ENCODE assay signal across 6 cellular contexts in the genomic region with DNA sequence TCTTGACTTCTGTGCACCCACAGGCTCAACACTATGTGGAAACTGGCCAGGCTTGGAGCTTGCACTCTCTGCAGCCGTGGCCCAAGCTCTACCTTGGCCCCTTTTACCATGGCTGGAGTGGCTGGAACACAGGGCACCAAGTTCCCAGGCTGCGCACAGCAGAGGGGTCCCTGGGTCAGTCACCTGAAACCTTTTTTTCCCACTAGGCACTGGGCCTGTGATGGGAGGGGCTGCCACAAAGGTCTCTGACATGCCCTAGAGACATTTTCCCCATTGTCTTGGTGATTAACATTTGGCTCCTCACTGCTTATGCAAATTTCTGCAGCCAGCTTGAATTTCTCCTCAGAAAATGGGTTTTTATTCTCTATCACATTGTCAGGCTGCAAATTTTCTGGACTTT. TPM values are rescaled to one million over a fixed set of nuclear protein-coding genes. Genes with fewer than 3 reads are reported as not detected.
DNase-seq lines count a peak whose midpoint lies in the region; ATAC-seq, FAIRE-seq and TF ChIP-seq lines count a peak whose summit lies in the region.
"Not testable (repeated sequence)": the region's sequence is repeated elsewhere in the genome, so short reads cannot be mapped to it uniquely, and the experiment has no call there.

No MANE protein-coding gene starts in this region.

- not testable (repeated sequence) for H4K20me1 ChIP-seq in HepG2 (ENCODE audit: insufficient read depth, low read length)

- peaks cover 78% of the 10 kb centered on the region for H3K4me1 Mint-ChIP-seq in WTC11

- not testable (repeated sequence) for TF ChIP-seq POLR2A in HepG2 (IDR thresholded peaks at IDR 0.05; ENCODE audit: insufficient read depth in 1 of 2, low read depth in 2 of 2, low read length in 2 of 2)

- H3K27me3 ChIP-seq in H7 (ENCODE audit: control insufficient read depth, insufficient read depth, low read length); HUES6 (ENCODE audit: control insufficient read depth, insufficient read depth, low read length); iPS-20b (ENCODE audit: insufficient read depth, low read length); HepG2 (ENCODE audit: control insufficient read depth in 1 of 2, insufficient read depth in 2 of 2, low read length in 2 of 2): not testable (repeated sequence)

- not testable (repeated sequence) for H3K4me3 ChIP-seq in H7 (ENCODE audit: insufficient read depth, low read depth, low read length); HepG2 (replicated peaks in 1 of 3; ENCODE audit: insufficient read depth in 1 of 3, low read depth in 2 of 3, low read length in 3 of 3)
- H3K4me3 ChIP-seq in HUES6 (ENCODE audit: low read depth, low read length): peak overlapping the region; percentile 42
- peak overlapping the region; percentile 47; the same call in 1 of the 2 replicates for H3K4me3 ChIP-seq in iPS-20b (ENCODE audit: low read length)

- not testable (repeated sequence) for H3K27me3 Mint-ChIP-seq in WTC11 (ENCODE audit: low read depth)

- H3K27ac Mint-ChIP-seq in WTC11: peak overlapping the region; percentile 98

- intact Hi-C loops in HepG2 (cut with micrococcal nuclease; ENCODE audit: unreplicated experiment): not testable (repeated sequence)

- peak; percentile 89 for ATAC-seq in WTC11
- ATAC-seq in HepG2: peak; percentile 39; the same call in 2 of the 3 replicates

- TF ChIP-seq RAD21 in HepG2 (CRISPR knock-in tag; IDR thresholded peaks at IDR 0.05): not testable (repeated sequence)

- BruUV-seq in HepG2 (replicated peaks; lab: Mats Ljungman, UMichigan): not testable (repeated sequence)

- H3K9me3 ChIP-seq in HUES6 (ENCODE audit: control insufficient read depth, insufficient read depth, low read depth, low read length); iPS-20b (ENCODE audit: insufficient read depth, low read depth, low read length); HepG2 (ENCODE audit: low read length): not testable (repeated sequence)

- peak overlapping the region; percentile 57 for H3K9ac ChIP-seq in HUES6 (ENCODE audit: low read length)
- H3K9ac ChIP-seq in iPS-20b (ENCODE audit: low read depth, low read length): peak overlapping the region; percentile 60; the same call in 1 of the 2 replicates
- not testable (repeated sequence) for H3K9ac ChIP-seq in HepG2 (ENCODE audit: insufficient read depth, low read depth, low read length)

- WGBS in HepG2 (ENCODE audit: low lambda C conversion rate): 92% methylated on average over 2 of the region's 2 CpGs

- DNase-seq in H7 (peak; percentile 33), WTC11 (ENCODE audit: low spot score) (peak; percentile 81), iPS DF 19.7 (ENCODE audit: low read depth, low spot score) (peak; percentile 45)
- not testable (repeated sequence) for DNase-seq in HepG2 (ENCODE audit: low spot score)

- POLR2A ChIA-PET in WTC11 (lab: Charles Lee): not testable (repeated sequence)
- POLR2A ChIA-PET in HepG2 (lab: Yijun Ruan, JAX): interaction anchor here (1.3 to 3.5 kb wide), 2 partner anchors 9 to 94 kb away, joined by 3 to 24 read pairs; partner anchors contain the start of gene INO80C

- FAIRE-seq in HepG2 (lab: Jason Lieb, UNC): not testable (repeated sequence)

- not testable (repeated sequence) for TF ChIP-seq CTCF in WTC11 (IDR thresholded peaks at IDR 0.05); HepG2 (CRISPR knock-in tag; IDR thresholded peaks at IDR 0.05)

- peak overlapping the region; percentile 55 for H3K4me3 Mint-ChIP-seq in WTC11

- H3K9me3 Mint-ChIP-seq in WTC11: not testable (repeated sequence)

- peaks cover 11% of the 10 kb centered on the region for H3K36me3 Mint-ChIP-seq in WTC11

- not testable (repeated sequence) for H3K36me3 ChIP-seq in H7 (replicated peaks; ENCODE audit: control insufficient read depth, insufficient read depth, low read length); HUES6 (ENCODE audit: control insufficient read depth, insufficient read depth, low read length); iPS-20b (ENCODE audit: insufficient read depth, low read depth, low read length); HepG2 (replicated peaks in 1 of 2; ENCODE audit: control insufficient read depth in 1 of 2, insufficient read depth in 2 of 2, low read length in 2 of 2)

- peak overlapping the region; percentile 85; the same call in 1 of the 2 replicates for H3K27ac ChIP-seq in HUES6 (ENCODE audit: low read depth, low read length)
- H3K27ac ChIP-seq in iPS-20b (ENCODE audit: low read length): peak overlapping the region; percentile 29
- not testable (repeated sequence) for H3K27ac ChIP-seq in HepG2 (ENCODE audit: extremely low read length, insufficient read depth, low read length)

- CTCF ChIA-PET in WTC11 (lab: Charles Lee): interaction anchor here (0.8 kb wide), 1 partner anchor 18 kb away, joined by 3 read pairs; no protein-coding TSS in a partner anchor
- CTCF ChIA-PET in HepG2 (lab: Yijun Ruan, JAX; ENCODE audit: low intra/inter-chr PET ratio, low total read pairs): not testable (repeated sequence)

- H2AFZ ChIP-seq in HepG2 (ENCODE audit: low read length): not testable (repeated sequence)

- H3K4me1 ChIP-seq in HUES6 (ENCODE audit: control insufficient read depth, insufficient read depth, low read length) (peaks cover 44% of the 10 kb centered on the region), iPS-20b (ENCODE audit: insufficient read depth, low read length) (peaks cover 38% of the 10 kb centered on the region), HepG2 (ENCODE audit: insufficient read depth, low read length) (peaks cover 54% of the 10 kb centered on the region)

- H3K79me2 ChIP-seq in HepG2 (ENCODE audit: insufficient read depth, low read length): peaks cover 22% of the 10 kb centered on the region

- not testable (repeated sequence) for H3K4me2 ChIP-seq in HepG2 (ENCODE audit: low read depth, low read length)

- in situ Hi-C loops in HepG2 (cut with HindIII; ENCODE audit: extremely low pct_ligation_motif_present, low pct_unique_long_range_greater_than_20kb): not testable (repeated sequence)

- not testable (repeated sequence) for TF ChIP-seq EP300 in HepG2 (IDR thresholded peaks at IDR 0.05; ENCODE audit: low read depth in 2 of 2, low read length in 2 of 2); HepG2 (CRISPR knock-in tag; IDR thresholded peaks at IDR 0.05; ENCODE audit: borderline replicate concordance)

TF ChIP-seq in WTC11, 78 proteins besides CTCF, POLR2A, EP300 and RAD21:
- TF ChIP-seq, protein P1, sequence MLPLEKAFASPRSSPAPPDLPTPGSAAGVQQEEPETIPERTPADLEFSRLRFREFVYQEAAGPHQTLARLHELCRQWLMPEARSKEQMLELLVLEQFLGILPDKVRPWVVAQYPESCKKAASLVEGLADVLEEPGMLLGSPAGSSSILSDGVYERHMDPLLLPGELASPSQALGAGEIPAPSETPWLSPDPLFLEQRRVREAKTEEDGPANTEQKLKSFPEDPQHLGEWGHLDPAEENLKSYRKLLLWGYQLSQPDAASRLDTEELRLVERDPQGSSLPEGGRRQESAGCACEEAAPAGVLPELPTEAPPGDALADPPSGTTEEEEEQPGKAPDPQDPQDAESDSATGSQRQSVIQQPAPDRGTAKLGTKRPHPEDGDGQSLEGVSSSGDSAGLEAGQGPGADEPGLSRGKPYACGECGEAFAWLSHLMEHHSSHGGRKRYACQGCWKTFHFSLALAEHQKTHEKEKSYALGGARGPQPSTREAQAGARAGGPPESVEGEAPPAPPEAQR (CRISPR knock-in tag; IDR thresholded peaks at IDR 0.05): 0 out of 2 replicates have a peak, but pooled peaks have one; percentile 39

RNA-seq across cellular contexts. Expression of gene INO80C, which starts 9.4 kb away (rescaled TPM):
- 12.9 and 18.0 TPM in 2 replicates for total RNA-seq in H7 (2014; rRNA removed; shearing (Covaris generic))
- total RNA-seq in WTC11 (2021) (42.3 to 49.4 TPM (median 45.6 TPM) in 3 replicates), HepG2 (2016; rRNA removed; fragmentation: Illumina TruSeq; extraction: Trizol) (8.2 and 10.8 TPM in 2 replicates)
- 5.2 and 7.5 TPM in 2 replicates for total RNA-seq in HepG2 (2016; cell fraction: cytosol; rRNA removed; fragmentation: Illumina TruSeq; extraction: Trizol; ENCODE audit: low read depth)
- total RNA-seq in HepG2 (2016; cell fraction: insoluble cytoplasmic fraction; rRNA removed; fragmentation: Illumina TruSeq; extraction: Trizol): 6.6 and 9.8 TPM in 2 replicates
- total RNA-seq in HepG2 (2016; cell fraction: membrane; rRNA removed; fragmentation: Illumina TruSeq; extraction: Trizol): 4.8 and 6.6 TPM in 2 replicates
- 11.1 and 13.4 TPM in 2 replicates for total RNA-seq in HepG2 (2016; cell fraction: nucleus; rRNA removed; fragmentation: Illumina TruSeq; extraction: Trizol)
- polyA plus RNA-seq in HepG2 (2011; rRNA removed): 15.4 and 20.5 TPM in 2 replicates
- polyA plus RNA-seq in HepG2 (2011; cell fraction: cytosol; rRNA removed): 17.9 and 18.5 TPM in 2 replicates
- polyA plus RNA-seq in HepG2 (2011; cell fraction: nucleus; rRNA removed): 14.5 and 18.5 TPM in 2 replicates
- polyA plus RNA-seq in HepG2 (2012): 17.4 and 24.1 TPM in 2 replicates
- 8.6 and 12.5 TPM in 2 replicates for polyA plus RNA-seq in HepG2 (2016; cell fraction: cytosol; fragmentation: Illumina TruSeq; extraction: Trizol; ENCODE audit: low read depth)
- polyA plus RNA-seq in HepG2 (2016; cell fraction: insoluble cytoplasmic fraction; fragmentation: Illumina TruSeq; extraction: Trizol; ENCODE audit: low read depth): 40.1 and 41.8 TPM in 2 replicates
- 13.6 and 13.7 TPM in 2 replicates for polyA plus RNA-seq in HepG2 (2016; cell fraction: membrane; fragmentation: Illumina TruSeq; extraction: Trizol; ENCODE audit: low read depth)
- 27.3 and 33.7 TPM in 2 replicates for polyA plus RNA-seq in HepG2 (2016; cell fraction: nucleus; fragmentation: Illumina TruSeq; extraction: Trizol; ENCODE audit: insufficient read depth, low read depth)
- polyA minus RNA-seq in HepG2 (2011; rRNA and poly(A)+ RNA removed; ENCODE audit: low replicate concordance): 9.7 and 18.8 TPM in 2 replicates
- 6.5 TPM in 2 replicates for polyA minus RNA-seq in HepG2 (2011; cell fraction: cytosol; rRNA and poly(A)+ RNA removed)
- 19.0 and 30.3 TPM in 2 replicates for polyA minus RNA-seq in HepG2 (2011; cell fraction: nucleus; rRNA and poly(A)+ RNA removed)
